ENCODE assay signal across 13 cellular contexts in genomic region chr1:111422546-111423391, GRCh38. TPM values are rescaled to one million over a fixed set of nuclear protein-coding genes. Genes with fewer than 3 reads are reported as not detected.
DNase-seq lines count a peak whose midpoint lies in the region; ATAC-seq and TF ChIP-seq lines count a peak whose summit lies in the region.
"Had no signal": no experiment of that assay in that cellular context is flagged by ENCODE, and none has a peak within 500 bp of the region (broad histone marks: within the 10 kb centered on the region; RNA-seq: fewer than 3 reads in every experiment).

No MANE protein-coding gene starts in this region.

- no peaks in the 10 kb centered on the region for H3K9me3 Mint-ChIP-seq in CD8-positive, alpha-beta T cell
- H3K9me3 Mint-ChIP-seq: H9, natural killer cell had no signal

- intact Hi-C loops in CD8-positive, alpha-beta T cell (cut with DNase I, micrococcal nuclease) = no loop called here

- no peak overlapping the region for H3K4me3 Mint-ChIP-seq in CD8-positive, alpha-beta T cell
- H3K4me3 Mint-ChIP-seq: H9, natural killer cell had no signal

- CTCF ChIA-PET in CD8-positive, alpha-beta T cell (lab: Charles Lee) = no interaction called here

- no peak for ATAC-seq in HG03439 (IDR thresholded peaks at IDR 0.05; ENCODE audit: unreplicated experiment)
- ATAC-seq in CD8-positive, alpha-beta T cell = no peak
- ATAC-seq: natural killer cell had no signal

- no peaks in the 10 kb centered on the region for H3K27me3 Mint-ChIP-seq in CD8-positive, alpha-beta T cell (ENCODE audit: low read depth)

- H3K9me3 ChIP-seq in CD8-positive, alpha-beta T cell (ENCODE audit: low read length) = no peaks in the 10 kb centered on the region
- H3K9me3 ChIP-seq: MG63 had no signal

- H3K4me1 Mint-ChIP-seq in CD8-positive, alpha-beta T cell (ENCODE audit: low read depth) = peaks cover 2% of the 10 kb centered on the region
- H3K4me1 Mint-ChIP-seq: natural killer cell had no signal

- TF ChIP-seq CTCF in CD8-positive, alpha-beta T cell (IDR thresholded peaks at IDR 0.05) = no peak

- H3K4me1 ChIP-seq in CD8-positive, alpha-beta T cell (ENCODE audit: insufficient read depth, low read length) = no peaks in the 10 kb centered on the region

- no peak overlapping the region for H3K4me3 ChIP-seq in CD8-positive, alpha-beta T cell (ENCODE audit: low read depth, low read length)
- H3K4me3 ChIP-seq: MG63 had no signal

- no peaks in the 10 kb centered on the region for H3K36me3 ChIP-seq in CD8-positive, alpha-beta T cell (ENCODE audit: insufficient read depth, low read length)
- H3K36me3 ChIP-seq: MG63 had no signal

- peaks cover 36% of the 10 kb centered on the region for H3K36me3 Mint-ChIP-seq in CD8-positive, alpha-beta T cell
- H3K36me3 Mint-ChIP-seq: natural killer cell had no signal

- no peak overlapping the region for H3K27ac ChIP-seq in CD8-positive, alpha-beta T cell (ENCODE audit: low read depth, low read length)

- POLR2A ChIA-PET in CD8-positive, alpha-beta T cell (lab: Charles Lee) = no interaction called here

- no peak overlapping the region for H3K27ac Mint-ChIP-seq in CD8-positive, alpha-beta T cell
- H3K27ac Mint-ChIP-seq: natural killer cell had no signal

- H3K27me3 ChIP-seq in CD8-positive, alpha-beta T cell (ENCODE audit: insufficient read depth, low read length) = no peaks in the 10 kb centered on the region
- H3K27me3 ChIP-seq: MG63 had no signal

- peak; percentile 12 for DNase-seq in SKM-1 treated with dmso at 0.1 percent for 144 hours (lab: John Stamatoyannopoulos, UW; ENCODE audit: unreplicated experiment)
- no peak for DNase-seq in SKM-1 (lab: John Stamatoyannopoulos, UW; ENCODE audit: unreplicated experiment)
- peak; percentile 64 for DNase-seq in RPMI7951 (ENCODE audit: low read depth)
- peak; percentile 52 for DNase-seq in kidney glomerular epithelial cell (lab: John Stamatoyannopoulos, UW)
- no peak for DNase-seq in NOMO-1 (lab: John Stamatoyannopoulos, UW; ENCODE audit: unreplicated experiment in 2 of 2)
- DNase-seq in CD8-positive, alpha-beta T cell = no peak
- no peak for DNase-seq in epidermal melanocyte (ENCODE audit: insufficient read length, low spot score)
- DNase-seq: activated CD8-positive, alpha-beta memory T cell treated with anti-CD3 and anti-CD28 coated beads, Interleukin-2, amount 50 U/mL, for 48 hours; anterior cingulate cortex; H9; MG63; natural killer cell had no signal

RNA-seq across cellular contexts. Expression of gene OVGP1, which starts 4.8 kb away (rescaled TPM):
- total RNA-seq in RPMI7951 (2014; rRNA removed; shearing (Covaris generic)) = 0.20 TPM in 1 of 2 replicates, not detected in the other
- total RNA-seq in CD8-positive, alpha-beta T cell = 1 to 10 TPM; 6.1 to 6.4 TPM

RNA-seq across cellular contexts. Expression of gene WDR77, which starts 26.3 kb away (rescaled TPM):
- 53.6 and 62.8 TPM in 2 replicates for total RNA-seq in RPMI7951 (2014; rRNA removed; shearing (Covaris generic))
- total RNA-seq in CD8-positive, alpha-beta T cell = 10 to 100 TPM in 1 of 2 experiments, 1 to 10 TPM in 1; 9.5 to 11.4 TPM

RNA-seq across cellular contexts. Expression of gene ATP5PB, which starts 26.5 kb away (rescaled TPM):
- 707 and 736 TPM in 2 replicates for total RNA-seq in RPMI7951 (2014; rRNA removed; shearing (Covaris generic))
- 10 to 100 TPM; 59.9 to 64.6 TPM for total RNA-seq in CD8-positive, alpha-beta T cell

RNA-seq across cellular contexts. Expression of gene C1orf162, which starts 51.0 kb away (rescaled TPM):
- 0.24 TPM in 1 of 2 replicates, not detected in the other for total RNA-seq in RPMI7951 (2014; rRNA removed; shearing (Covaris generic))
- total RNA-seq in CD8-positive, alpha-beta T cell = 10 to 100 TPM; 14.0 to 15.5 TPM
- total RNA-seq: H9 had no signal

Comparison
In these comparisons a context has a peak if more than half of its experiments do, and no peak if none do; other contexts are left out.
1. DNase-seq: peak in SKM-1 treated with dmso at 0.1 percent for 144 hours (single experiment), RPMI7951 (single experiment) and kidney glomerular epithelial cell (single experiment); none in SKM-1 (single experiment), NOMO-1 (0 of 2), CD8-positive, alpha-beta T cell (0 of 7) and epidermal melanocyte (single experiment).
2. RNA of gene ATP5PB, which starts 26.5 kb away (total RNA-seq): 707 to 736 TPM in RPMI7951; 59.9 to 64.6 TPM in CD8-positive, alpha-beta T cell; every median in the first group is over 10 times any median in the second.